26 cellular contexts compared by ENCODE assay signal in genomic region chr10:82438277-82438676, GRCh38.
DNase-seq lines count a peak whose midpoint lies in the region; ATAC-seq lines count a peak whose summit lies in the region.
"Had no signal": no experiment of that assay in that cellular context is flagged by ENCODE, and none has a peak within 500 bp of the region (broad histone marks: within the 10 kb centered on the region; RNA-seq: fewer than 3 reads in every experiment).

No MANE protein-coding gene starts in this region.

- H3K27ac ChIP-seq in mesendoderm (ENCODE audit: low read depth, low read length), result no peak overlapping the region
- H3K27ac ChIP-seq: GM23248, HL-60, SK-N-MC had no signal

- H3K27me3 ChIP-seq in mesendoderm (ENCODE audit: insufficient read depth, low read length, poor library complexity), result no peaks in the 10 kb centered on the region

- ATAC-seq in GM18909 (IDR thresholded peaks at IDR 0.05; ENCODE audit: poor library complexity, unreplicated experiment), result no peak
- ATAC-seq in GM19395 (IDR thresholded peaks at IDR 0.05; ENCODE audit: unreplicated experiment), result no peak
- ATAC-seq: CD8-positive, alpha-beta T cell; HepG2; K562; PC-3; T-helper 17 cell had no signal

- H3K4me3 ChIP-seq in mesendoderm (ENCODE audit: low read length), result no peak overlapping the region
- H3K4me3 ChIP-seq: GM23248, K562, SK-N-MC had no signal

- H4K8ac ChIP-seq in mesendoderm (ENCODE audit: low read depth, low read length), result no peak overlapping the region

- no peaks in the 10 kb centered on the region for H3K36me3 ChIP-seq in mesendoderm (ENCODE audit: control insufficient read depth, insufficient read depth, low read length)

- H3K18ac ChIP-seq in mesendoderm (ENCODE audit: low read length), result no peak overlapping the region

- no peaks in the 10 kb centered on the region for H3K79me1 ChIP-seq in mesendoderm (ENCODE audit: low read length)

- H3K9ac ChIP-seq in mesendoderm (ENCODE audit: low read length), result no peak overlapping the region
- H3K9ac ChIP-seq: GM23248 had no signal

- no peaks in the 10 kb centered on the region for H3K79me2 ChIP-seq in mesendoderm (ENCODE audit: control insufficient read depth, insufficient read depth, low read length)

- H2BK120ac ChIP-seq in mesendoderm (ENCODE audit: low read depth, low read length), result no peak overlapping the region

- H3K56ac ChIP-seq in mesendoderm (ENCODE audit: low read length), result no peak overlapping the region

- H2AK5ac ChIP-seq in mesendoderm (ENCODE audit: low read length), result no peak overlapping the region

- H3K4me2 ChIP-seq in mesendoderm (ENCODE audit: low read length), result no peak overlapping the region

- no peak overlapping the region for H3K4ac ChIP-seq in mesendoderm (ENCODE audit: low read depth, low read length)

- no CpG with 5 or more reads among the region's 1 CpG for WGBS in mesendoderm (ENCODE audit: extremely low coverage, insufficient coverage, low lambda C conversion rate)

- H3K23ac ChIP-seq in mesendoderm (ENCODE audit: low read length), result no peak overlapping the region

- H2BK15ac ChIP-seq in mesendoderm (replicated peaks; ENCODE audit: low read depth), result no peak overlapping the region

- DNase-seq in NCI-H524 (lab: John Stamatoyannopoulos, UW), result peak; percentile 44 to 78
- DNase-seq in SK-N-DZ (ENCODE audit: low spot score), result peak; percentile 24
- peak; percentile 21 for DNase-seq in mesendoderm
- no peak for DNase-seq in NK-92 (lab: John Stamatoyannopoulos, UW; ENCODE audit: unreplicated experiment)
- DNase-seq in ureter (ENCODE audit: low spot score), result no peak
- DNase-seq: C1 segment of cervical spinal cord; CD8-positive, alpha-beta T cell; GDM1; GM23248; H9; HFFc6; MM.1S; NCI-H1048; NCI-H1436; NCI-H1930; NCI-H510A; PC-3; Right ventricle myocardium superior; SW 1271; T-helper 17 cell had no signal

- no peak overlapping the region for H2BK5ac ChIP-seq in mesendoderm (ENCODE audit: low read length)

- no peaks in the 10 kb centered on the region for H3K4me1 ChIP-seq in mesendoderm (ENCODE audit: control insufficient read depth, low read depth, low read length)

- H4K5ac ChIP-seq in mesendoderm (ENCODE audit: low read length), result no peak overlapping the region

Comparison
In these comparisons a context has a peak if more than half of its experiments do, and no peak if none do; other contexts are left out.
1. DNase-seq: peak in NCI-H524 (2 of 2), SK-N-DZ (single experiment) and mesendoderm (single experiment); none in NK-92 (single experiment) and ureter (single experiment).